In the genomic region with DNA sequence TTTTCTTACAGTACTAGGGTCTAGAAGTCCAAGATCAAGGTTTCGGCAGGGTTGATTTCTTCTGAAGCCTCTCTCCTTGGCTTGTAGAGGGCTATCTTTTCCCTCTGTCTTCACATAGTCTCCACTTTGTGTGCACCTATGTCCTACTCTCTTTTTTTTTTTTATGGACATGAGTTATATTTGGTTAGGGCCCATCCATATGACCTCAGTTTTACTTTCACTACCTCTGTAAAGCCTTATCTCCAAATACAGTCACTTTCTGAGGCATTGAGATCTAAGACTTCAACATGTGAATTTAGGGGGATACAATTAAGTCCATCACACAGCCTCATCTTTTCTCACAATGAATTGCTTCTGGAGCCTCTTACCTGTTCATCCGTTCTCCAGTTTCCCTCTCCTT, we compare ENCODE assay signal across 39 cellular contexts. TPM values are rescaled to one million over a fixed set of nuclear protein-coding genes. Genes with fewer than 3 reads are reported as not detected.
"Had no signal": no experiment of that assay in that cellular context is flagged by ENCODE, and none has a peak within 500 bp of the region (broad histone marks: within the 10 kb centered on the region; RNA-seq: fewer than 3 reads in every experiment).

No MANE protein-coding gene starts in this region.

- H3K36me3 ChIP-seq: MG63 had no signal

- H3K9me3 ChIP-seq: MG63 had no signal

- DNase-seq: Karpas-422, Kasumi-1, MG63, MM.1S, MV-4-11, NCI-H1048, NCI-H1092, NCI-H1092 treated with DMSO at 0.1 percent for 48 hours, NCI-H1105, NCI-H1105 treated with DMSO at 0.1 percent for 48 hours, NCI-H1417, NCI-H1417 treated with DMSO at 0.1 percent for 48 hours, NCI-H1436, NCI-H1436 treated with DMSO at 0.1 percent for 48 hours, NCI-H146, NCI-H1694, NCI-H1694 treated with DMSO at 0.1 percent for 48 hours, NCI-H187, NCI-H187 treated with DMSO at 0.1 percent for 48 hours, NCI-H1930, NCI-H2029, NCI-H2029 treated with DMSO at 0.1 percent for 48 hours, NCI-H2081, NCI-H2081 treated with DMSO at 0.1 percent for 48 hours, NCI-H2107, NCI-H2171, NCI-H2171 treated with DMSO at 0.1 percent for 48 hours, NCI-H2227 treated with DMSO at 0.1 percent for 48 hours, NCI-H226, NCI-H345, NCI-H446, NCI-H446 treated with DMSO at 0.1 percent for 48 hours, NCI-H510A, NCI-H510A treated with DMSO at 0.1 percent for 48 hours, NCI-H524 had no signal

- H3K4me3 ChIP-seq: MG63 had no signal

RNA-seq across cellular contexts. Expression of a gene that starts 5.8 kb away (rescaled TPM):
- total RNA-seq: LHCN-M2 had no signal

RNA-seq across cellular contexts. Expression of a gene that starts 57.0 kb away (rescaled TPM):
- total RNA-seq: LHCN-M2, M059J, MCF 10A, NCI-H460 had no signal
